In genomic region chr13:103803349-103803748, GRCh38 we compare ENCODE assay signal across 21 cellular contexts.
DNase-seq lines count a peak whose midpoint lies in the region; ATAC-seq, FAIRE-seq and TF ChIP-seq lines count a peak whose summit lies in the region.
"Had no signal": no experiment of that assay in that cellular context is flagged by ENCODE, and none has a peak within 500 bp of the region (broad histone marks: within the 10 kb centered on the region; RNA-seq: fewer than 3 reads in every experiment).

No MANE protein-coding gene starts in this region.

- no peak for TF ChIP-seq CTCF in D721Med (IDR thresholded peaks at IDR 0.05; ENCODE audit: insufficient read depth, missing control alignments)

- DNase-seq in D721Med (ENCODE audit: insufficient read length, low spot score) = no peak
- peak; percentile 50 for DNase-seq in NCI-H146 treated with DMSO at 0.1 percent for 48 hours (lab: John Stamatoyannopoulos, UW; ENCODE audit: unreplicated experiment)
- DNase-seq in NCI-H82 (lab: John Stamatoyannopoulos, UW) = peak; percentile 99
- peak; percentile 23 for DNase-seq in left kidney (ENCODE audit: low read depth, low spot score)
- no peak for DNase-seq in germinal center (ENCODE audit: low spot score)
- no peak for DNase-seq in H54 (ENCODE audit: insufficient read length, low spot score)
- DNase-seq: ACHN, DMS153, GF-D8, GM23248, KBM-7, NCI-H2081 treated with DMSO at 0.1 percent for 48 hours, NCI-H345, NCI-H526 treated with DMSO at 0.1 percent for 48 hours, Peyer's patch, T-helper 1 cell, T-helper 9 cell had no signal

- no peak for TF ChIP-seq POLR2A in H54 (IDR thresholded peaks at IDR 0.05; ENCODE audit: low read depth, low read length)

- ATAC-seq in GM21717 (IDR thresholded peaks at IDR 0.05; ENCODE audit: unreplicated experiment) = no peak
- ATAC-seq: HCT116, HepG2, Right ventricle myocardium inferior had no signal

- FAIRE-seq in D721Med (lab: Jason Lieb, UNC) (peak; percentile 76), H54 (lab: Jason Lieb, UNC) (no peak)
- FAIRE-seq: HepG2 had no signal

Comparison
In these comparisons a context has a peak if more than half of its experiments do, and no peak if none do; other contexts are left out.
1. DNase-seq: peak in NCI-H146 treated with DMSO at 0.1 percent for 48 hours (single experiment), NCI-H82 (single experiment) and left kidney (single experiment); none in D721Med (single experiment), germinal center (single experiment) and H54 (single experiment).